ENCODE assay signal across 9 cellular contexts in the genomic region with DNA sequence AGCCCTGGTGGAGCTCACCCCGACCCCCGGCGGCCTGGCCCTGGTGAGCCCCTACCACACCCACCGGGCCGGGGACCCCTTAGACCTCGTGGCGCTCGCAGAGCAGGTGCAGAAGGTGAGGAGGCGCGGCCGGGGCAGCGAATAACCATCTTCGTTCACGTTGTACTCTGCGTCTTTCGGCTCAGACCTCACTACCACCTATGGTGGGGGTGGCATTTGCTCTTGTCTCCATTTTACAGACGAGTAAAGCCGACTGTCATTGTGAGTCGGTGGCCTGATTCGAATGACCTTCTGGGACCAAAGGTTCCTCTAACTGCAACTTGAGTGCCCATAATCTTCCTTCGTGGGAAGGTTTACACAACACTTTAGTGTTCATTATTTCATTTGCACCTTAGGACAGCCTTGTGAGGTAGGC. TPM values are rescaled to one million over a fixed set of nuclear protein-coding genes. Genes with fewer than 3 reads are reported as not detected.
DNase-seq lines count a peak whose midpoint lies in the region; ATAC-seq, FAIRE-seq and TF ChIP-seq lines count a peak whose summit lies in the region.
"Had no signal": no experiment of that assay in that cellular context is flagged by ENCODE, and none has a peak within 500 bp of the region (broad histone marks: within the 10 kb centered on the region; RNA-seq: fewer than 3 reads in every experiment).

No MANE protein-coding gene starts in this region.

- H3K4me3 Mint-ChIP-seq in memory B cell = no peak overlapping the region

- peak overlapping the region; percentile 90 for H3K4me3 ChIP-seq in DOHH2 (ENCODE audit: low read length)
- peak overlapping the region; percentile 60 to 85 (median 78) for H3K4me3 ChIP-seq in mammary epithelial cell (replicated peaks in 1 of 3; ENCODE audit: insufficient read depth in 1 of 3, low read depth in 2 of 3, low read length in 3 of 3)
- H3K4me3 ChIP-seq in aorta (ENCODE audit: low read length in 2 of 2) = peak overlapping the region; percentile 86 to 90

- dilution Hi-C loops in mammary epithelial cell (cut with HindIII; ENCODE audit: low sequenced_read_pairs) = no loop called here

- in situ Hi-C loops in mammary epithelial cell (cut with MboI; ENCODE audit: low sequenced_read_pairs in 2 of 2) = no loop called here

- H3K27ac ChIP-seq in DOHH2 (ENCODE audit: low read depth, low read length) = peak overlapping the region; percentile 25
- peak overlapping the region; percentile 49 for H3K27ac ChIP-seq in mammary epithelial cell (ENCODE audit: insufficient read depth, low read depth, low read length)
- H3K27ac ChIP-seq in aorta (ENCODE audit: low read depth in 1 of 2, low read length in 2 of 2) = peak overlapping the region in 1 of 2 donors; percentile 43

- BruUV-seq in mammary epithelial cell (replicated peaks; lab: Mats Ljungman, UMichigan) = no TSS peak

- H3K27me3 ChIP-seq in DOHH2 (ENCODE audit: control insufficient read depth, low read length) (no peaks in the 10 kb centered on the region), mammary epithelial cell (ENCODE audit: insufficient read depth, low read length) (no peaks in the 10 kb centered on the region), aorta (ENCODE audit: control insufficient read depth in 1 of 2, insufficient read depth in 2 of 2, low read length in 1 of 2) (no peaks in the 10 kb centered on the region)

- DNase-seq in mammary epithelial cell (peak; percentile 20), memory B cell (ENCODE audit: low spot score in 2 of 2) (no peak), aorta (no peak), frontal cortex (ENCODE audit: low spot score in 2 of 2) (no peak), hepatic stellate cell (ENCODE audit: low spot score) (no peak)

- TF ChIP-seq CTCF in DOHH2 (IDR thresholded peaks at IDR 0.05; ENCODE audit: low read depth, low read length, poor library complexity, severe bottlenecking) = no peak
- no peak for TF ChIP-seq CTCF in mammary epithelial cell (conservative IDR thresholded peaks at IDR 0.05 in 1 of 2, IDR thresholded peaks at IDR 0.05 in 1 of 2; ENCODE audit: extremely low read depth in 1 of 2, insufficient read depth in 1 of 2, low read depth in 1 of 2, low read length in 2 of 2)

- H3K4me1 Mint-ChIP-seq in memory B cell = peaks cover 10% of the 10 kb centered on the region

- H3K4me2 ChIP-seq in DOHH2 (ENCODE audit: low read length) = peak overlapping the region; percentile 92
- H3K4me2 ChIP-seq in mammary epithelial cell (ENCODE audit: insufficient read depth, low read depth, low read length) = peak overlapping the region; percentile 92

- H3K36me3 Mint-ChIP-seq in memory B cell = peaks cover 3% of the 10 kb centered on the region

- H3K9ac ChIP-seq in mammary epithelial cell (ENCODE audit: insufficient read depth, low read length) = peak overlapping the region; percentile 81

- peaks cover 12% of the 10 kb centered on the region; the same call in 1 of the 2 replicates for H4K20me1 ChIP-seq in DOHH2 (ENCODE audit: control insufficient read depth, insufficient read depth, low read depth, low read length)
- H4K20me1 ChIP-seq in mammary epithelial cell (ENCODE audit: insufficient read depth, low read length) = no peaks in the 10 kb centered on the region

- H2AFZ ChIP-seq in mammary epithelial cell (ENCODE audit: low read depth, low read length) = peak overlapping the region; percentile 94

- H3K9me3 ChIP-seq in DOHH2 (ENCODE audit: control insufficient read depth, insufficient read depth, low read length) (no peaks in the 10 kb centered on the region), mammary epithelial cell (replicated peaks; ENCODE audit: insufficient read depth, low read length) (no peaks in the 10 kb centered on the region), aorta (ENCODE audit: control insufficient read depth, low read length) (no peaks in the 10 kb centered on the region)

- intact Hi-C loops in mammary epithelial cell (cut with micrococcal nuclease) (no loop called here), aorta (cut with DNase I) (loop anchor here in 1 of 2 donors (5.0 to 10.0 kb wide), 3 partner anchors 50 to 305 kb away; a partner anchor contains a TSS)

- ATAC-seq in GM21515 (IDR thresholded peaks at IDR 0.05; ENCODE audit: unreplicated experiment) (peak; percentile 20), memory B cell (ENCODE audit: low read depth) (peak; percentile 12), aorta (ENCODE audit: low FRiP score) (no peak)

- H3F3A ChIP-seq in DOHH2 (ENCODE audit: control insufficient read depth, insufficient read depth) = peaks cover 2% of the 10 kb centered on the region; the same call in 1 of the 2 replicates

- no peak for TF ChIP-seq RAD21 in Ishikawa (IDR thresholded peaks at IDR 0.05; ENCODE audit: low read depth)

- TF ChIP-seq EP300 in Ishikawa (IDR thresholded peaks at IDR 0.05; ENCODE audit: borderline replicate concordance) = no peak

- WGBS in mammary epithelial cell (ENCODE audit: low coverage, missing lambda C conversion rate) = under 1% methylated on average over 11 of the region's 21 CpGs
- 0 to 1% methylated on average over 21 of the region's 21 CpGs for WGBS in aorta, 2 donors

- no peaks in the 10 kb centered on the region for H3K27me3 Mint-ChIP-seq in memory B cell

- CTCF ChIA-PET in mammary epithelial cell (lab: Charles Lee; ENCODE audit: low non-redundant PET) = interaction anchor here (0.6 to 1.4 kb wide), 3 partner anchors 79 to 902 kb away, joined by 5 to 7 read pairs (median 5); a partner anchor contains a TSS

- H3K36me3 ChIP-seq in DOHH2 (ENCODE audit: control insufficient read depth, low read length) = peaks cover 15% of the 10 kb centered on the region
- H3K36me3 ChIP-seq in mammary epithelial cell (ENCODE audit: insufficient read depth, low read length) = no peaks in the 10 kb centered on the region
- H3K36me3 ChIP-seq in aorta (ENCODE audit: control insufficient read depth in 1 of 2, insufficient read depth in 2 of 2, low read length in 1 of 2) = no peaks in the 10 kb centered on the region

- peaks cover 29% of the 10 kb centered on the region for H3K4me1 ChIP-seq in DOHH2 (ENCODE audit: control insufficient read depth, low read length)
- peaks cover 15% of the 10 kb centered on the region for H3K4me1 ChIP-seq in mammary epithelial cell (ENCODE audit: insufficient read depth, low read length)
- H3K4me1 ChIP-seq in aorta (ENCODE audit: control insufficient read depth in 1 of 2, insufficient read depth in 2 of 2, low read length in 2 of 2) = peaks cover 0 to 4% of the 10 kb centered on the region in 2 donors

- peak overlapping the region; percentile 89 for H3K27ac Mint-ChIP-seq in memory B cell

- no peak for FAIRE-seq in frontal cortex (lab: Jason Lieb, UNC)

- H3K79me2 ChIP-seq in DOHH2 (ENCODE audit: control insufficient read depth, low read length) (peaks cover 88% of the 10 kb centered on the region), mammary epithelial cell (ENCODE audit: insufficient read depth, low read length) (peaks cover 79% of the 10 kb centered on the region)

- no peaks in the 10 kb centered on the region for H3K9me3 Mint-ChIP-seq in memory B cell

- no peaks in the 10 kb centered on the region for H3K9me2 ChIP-seq in DOHH2 (replicated peaks; ENCODE audit: control insufficient read depth, low read length)

TF ChIP-seq in Ishikawa, 13 proteins besides CTCF, POLR2A, EP300 and RAD21:
- TF ChIP-seq ZBTB7A (IDR thresholded peaks at IDR 0.05; ENCODE audit: low read depth) = 0 out of 2 replicates have a peak, but pooled peaks have one; percentile 73
- no peak for TF ChIP-seq CEBPB (IDR thresholded peaks at IDR 0.05)
- TF ChIP-seq, protein P1, sequence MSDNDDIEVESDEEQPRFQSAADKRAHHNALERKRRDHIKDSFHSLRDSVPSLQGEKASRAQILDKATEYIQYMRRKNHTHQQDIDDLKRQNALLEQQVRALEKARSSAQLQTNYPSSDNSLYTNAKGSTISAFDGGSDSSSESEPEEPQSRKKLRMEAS (IDR thresholded peaks at IDR 0.05) = peak; percentile 61; the same call in 1 of the 2 replicates

RNA-seq across cellular contexts. Expression of a gene that starts 0.5 kb away (rescaled TPM):
- total RNA-seq in mammary epithelial cell = 10 to 100 TPM in 1 of 2 donors, 1 to 10 TPM in 1; 4.0 to 11.0 TPM
- polyA plus RNA-seq in mammary epithelial cell = 5.8 TPM
- polyA minus RNA-seq in mammary epithelial cell = not detected
- 1 to 10 TPM; 3.6 to 8.5 TPM for total RNA-seq in aorta
- polyA plus RNA-seq in aorta = 10 to 100 TPM in 1 of 2 donors, 1 to 10 TPM in 1; 1.6 to 10.6 TPM
- 13.0 TPM for total RNA-seq in frontal cortex

RNA-seq across cellular contexts. Expression of a gene that starts 0.7 kb away (rescaled TPM):
- total RNA-seq in mammary epithelial cell = 10 to 100 TPM; 40.1 to 44.0 TPM
- 42.5 TPM for polyA plus RNA-seq in mammary epithelial cell
- polyA minus RNA-seq in mammary epithelial cell = 30.0 TPM
- total RNA-seq in aorta = 10 to 100 TPM; 37.7 to 54.6 TPM
- polyA plus RNA-seq in aorta = 10 to 100 TPM; 15.2 to 64.3 TPM
- total RNA-seq in frontal cortex = 10.6 TPM

RNA-seq across cellular contexts. Expression of a gene that starts 17.3 kb away (rescaled TPM):
- under 1 TPM in 1 of 2 donors, not detected in 1; 0.16 TPM for total RNA-seq in mammary epithelial cell
- 0.02 TPM for polyA plus RNA-seq in mammary epithelial cell
- not detected for polyA minus RNA-seq in mammary epithelial cell
- total RNA-seq in aorta = under 1 TPM in 1 of 2 donors, not detected in 1; 0.13 TPM
- polyA plus RNA-seq in aorta = not detected
- total RNA-seq in frontal cortex = 0.41 TPM

RNA-seq across cellular contexts. Expression of a gene that starts 27.5 kb away (rescaled TPM):
- total RNA-seq in mammary epithelial cell = 1 to 10 TPM in 1 of 2 donors, not detected in 1; 2.5 TPM
- 0.10 TPM for polyA plus RNA-seq in mammary epithelial cell
- not detected for polyA minus RNA-seq in mammary epithelial cell
- under 1 TPM; 0.39 to 0.94 TPM for total RNA-seq in aorta
- not detected for polyA plus RNA-seq in aorta
- total RNA-seq in frontal cortex = not detected
- total RNA-seq: T-helper 1 cell treated with Interleukin-12 subunit alpha and Interleukin-12 subunit beta and Interleukin-4 antibody, amounts not matched to agents 30 ng/mL and 1 ng/mL, for 36 hours had no signal

RNA-seq across cellular contexts. Expression of a gene that starts 49.4 kb away (rescaled TPM):
- total RNA-seq in mammary epithelial cell = 10 to 100 TPM; 11.2 to 15.3 TPM
- polyA plus RNA-seq in mammary epithelial cell = 5.5 TPM
- 6.4 TPM for polyA minus RNA-seq in mammary epithelial cell
- 10 to 100 TPM in 1 of 2 donors, 1 to 10 TPM in 1; 7.1 to 12.8 TPM for total RNA-seq in aorta
- 10 to 100 TPM in 1 of 2 donors, 1 to 10 TPM in 1; 5.9 to 10.1 TPM for polyA plus RNA-seq in aorta
- total RNA-seq in frontal cortex = 3.3 TPM
